1 cellular context compared by ENCODE assay signal in genomic region chr20:31502884-31503673, GRCh38.
TF ChIP-seq lines count a peak whose summit lies in the region.

No MANE protein-coding gene starts in this region.

TF ChIP-seq in GM23338, 12 proteins besides CTCF, POLR2A, EP300 and RAD21:
- 0 out of 2 replicates have a peak, but pooled peaks have one; percentile 14 for TF ChIP-seq ZNF331 (CRISPR knock-in tag; IDR thresholded peaks at IDR 0.05; ENCODE audit: low read depth)
- 0 out of 2 replicates have a peak, but pooled peaks have one; percentile 41 for TF ChIP-seq CREB1 (CRISPR knock-in tag; IDR thresholded peaks at IDR 0.05; ENCODE audit: low read depth)
TF ChIP-seq in GM23338: peak in this region for 2; not testable (repeated sequence) for 10.
